Comparison of ENCODE assay signal across 1 cellular context in genomic region chr11:45060707-45061106, GRCh38.
TF ChIP-seq lines count a peak whose summit lies in the region.

No MANE protein-coding gene starts in this region.

TF ChIP-seq in A549, 52 proteins besides CTCF, POLR2A, EP300 and RAD21 (continued from another document):
- no peak for TF ChIP-seq REST (IDR thresholded peaks at IDR 0.05)
- TF ChIP-seq HDAC2 (IDR thresholded peaks at IDR 0.05): no peak
- TF ChIP-seq ATOH8 (CRISPR knock-in tag; IDR thresholded peaks at IDR 0.05; ENCODE audit: low read depth): no peak
- TF ChIP-seq FOSB (CRISPR knock-in tag; IDR thresholded peaks at IDR 0.05): no peak
- no peak for TF ChIP-seq EHF (CRISPR knock-in tag; IDR thresholded peaks at IDR 0.05)
- no peak for TF ChIP-seq CHD2 (IDR thresholded peaks at IDR 0.05; ENCODE audit: low read length, partially characterized antibody)
- no peak for TF ChIP-seq MAZ (IDR thresholded peaks at IDR 0.05; ENCODE audit: borderline replicate concordance, low read depth, low read length)
- no peak for TF ChIP-seq FOSL2 (IDR thresholded peaks at IDR 0.05)
- no peak for TF ChIP-seq FOSL2 (CRISPR knock-in tag; IDR thresholded peaks at IDR 0.05)
- no peak for TF ChIP-seq ZFP36 (IDR thresholded peaks at IDR 0.05; ENCODE audit: borderline replicate concordance, partially characterized antibody)
- no peak for TF ChIP-seq JUNB (IDR thresholded peaks at IDR 0.05)
- TF ChIP-seq NR3C1 (IDR thresholded peaks at IDR 0.05): no peak
- no peak for TF ChIP-seq HES2 (IDR thresholded peaks at IDR 0.05)
- TF ChIP-seq RCOR1 (IDR thresholded peaks at IDR 0.05; ENCODE audit: low read depth, low read length): no peak
